ENCODE assay signal across 30 cellular contexts in the genomic region with DNA sequence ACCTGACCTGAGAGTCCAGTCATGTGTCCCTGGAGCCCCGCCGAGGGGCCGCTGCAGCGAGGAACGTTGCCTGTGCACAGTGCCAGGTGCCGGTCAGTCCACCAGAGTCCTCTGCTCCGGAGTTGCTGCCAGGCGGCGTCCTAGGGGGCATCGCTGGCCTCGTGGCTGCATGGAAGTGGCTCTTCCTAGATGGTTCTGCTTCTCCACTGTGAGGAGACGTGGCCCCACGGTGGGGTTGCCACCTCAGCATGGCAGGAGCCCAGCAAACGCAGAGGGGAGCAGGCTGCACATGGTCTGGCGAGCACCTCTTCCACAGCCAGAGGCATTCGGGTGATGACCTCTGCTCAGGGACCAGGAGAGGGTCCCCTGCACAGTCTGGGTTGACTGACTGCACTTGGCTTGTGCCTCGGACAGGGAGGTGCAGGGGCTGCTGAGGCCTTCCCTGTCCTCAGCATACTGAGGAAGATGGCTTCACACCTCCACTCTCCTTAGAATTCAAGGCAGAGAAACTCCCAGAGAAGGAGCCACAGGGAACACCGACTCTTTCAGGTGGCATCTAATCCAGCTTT. TPM values are rescaled to one million over a fixed set of nuclear protein-coding genes. Genes with fewer than 3 reads are reported as not detected.
DNase-seq lines count a peak whose midpoint lies in the region; ATAC-seq, FAIRE-seq and TF ChIP-seq lines count a peak whose summit lies in the region.
"Had no signal": no experiment of that assay in that cellular context is flagged by ENCODE, and none has a peak within 500 bp of the region (broad histone marks: within the 10 kb centered on the region; RNA-seq: fewer than 3 reads in every experiment).

No MANE protein-coding gene starts in this region.

- H3K36me3 ChIP-seq in K562 (ENCODE audit: control insufficient read depth, insufficient read depth, low read length) = peaks cover 93% of the 10 kb centered on the region
- H3K36me3 ChIP-seq: uterus had no signal

- no peak overlapping the region for H3K27ac ChIP-seq in K562 (ENCODE audit: extremely low read depth, low read depth, low read length)
- H3K27ac ChIP-seq: Peyer's patch, SJSA1, uterus had no signal

- H3K27me3 ChIP-seq in K562 (ENCODE audit: control insufficient read depth in 2 of 2, insufficient read depth in 2 of 2, low read length in 2 of 2) = no peaks in the 10 kb centered on the region
- H3K27me3 ChIP-seq: Peyer's patch, SJSA1, uterus had no signal

- TF ChIP-seq CTCF in K562 (IDR thresholded peaks at IDR 0.05 in 2 of 3, conservative IDR thresholded peaks at IDR 0.05 in 1 of 3; ENCODE audit: insufficient read depth in 2 of 3, low read depth in 1 of 3, low read length in 3 of 3) = no peak
- TF ChIP-seq CTCF in neural crest cell (conservative IDR thresholded peaks at IDR 0.05) = no peak

- ATAC-seq in K562 (no peak), left cardiac atrium (peak; percentile 68 to 73), GM21825 (IDR thresholded peaks at IDR 0.05; ENCODE audit: unreplicated experiment) (no peak)
- no peak for ATAC-seq in stimulated activated naive B cell treated with anti-CD40 and anti-IgM and Interleukin-4, amounts not matched to agents 10 μg/mL and 1 μg/mL and 100 μg/mL, for 72 hours (replicated peaks)
- ATAC-seq: activated CD8-positive, alpha-beta T cell treated with anti-CD3 and anti-CD28 coated beads for 36 hours; esophagus mucosa; T-cell had no signal

- no peak overlapping the region for H3K27ac Mint-ChIP-seq in neural crest cell (ENCODE audit: unreplicated experiment)
- H3K27ac Mint-ChIP-seq in stimulated activated naive B cell treated with anti-CD40 and anti-IgM and Interleukin-4, amounts not matched to agents 10 μg/mL and 1 μg/mL and 100 μg/mL, for 72 hours = peak overlapping the region; percentile 70
- H3K27ac Mint-ChIP-seq: HFFc6, T-cell had no signal

- POLR2A ChIA-PET in K562 (lab: Yijun Ruan, JAX) = interaction anchor here (0.8 to 2.0 kb wide), 2 partner anchors 8 to 266 kb away, joined by 3 to 5 read pairs; no protein-coding TSS in a partner anchor

- H2AFZ ChIP-seq in K562 (ENCODE audit: low read depth, low read length) = no peak overlapping the region

- H3K27me3 Mint-ChIP-seq in neural crest cell (ENCODE audit: low read depth) = peaks cover 3% of the 10 kb centered on the region
- H3K27me3 Mint-ChIP-seq in stimulated activated naive B cell treated with anti-CD40 and anti-IgM and Interleukin-4, amounts not matched to agents 10 μg/mL and 1 μg/mL and 100 μg/mL, for 72 hours = no peaks in the 10 kb centered on the region
- H3K27me3 Mint-ChIP-seq: activated CD8-positive, alpha-beta T cell treated with anti-CD3 and anti-CD28 coated beads for 36 hours; activated naive CD8-positive, alpha-beta T cell; naive B cell; T-cell had no signal

- H3K4me2 ChIP-seq in K562 (ENCODE audit: insufficient read depth, low read length) = no peak overlapping the region

- peak overlapping the region; percentile 23 for H3K4me3 Mint-ChIP-seq in neural crest cell
- H3K4me3 Mint-ChIP-seq in stimulated activated naive B cell treated with anti-CD40 and anti-IgM and Interleukin-4, amounts not matched to agents 10 μg/mL and 1 μg/mL and 100 μg/mL, for 72 hours = no peak overlapping the region
- H3K4me3 Mint-ChIP-seq: activated CD8-positive, alpha-beta T cell treated with anti-CD3 and anti-CD28 coated beads for 36 hours; activated naive CD8-positive, alpha-beta T cell; HFFc6; naive B cell; T-cell had no signal

- no peaks in the 10 kb centered on the region for H4K20me1 ChIP-seq in K562 (replicated peaks; ENCODE audit: control insufficient read depth, insufficient read depth, low read length)

- H3K79me2 ChIP-seq in K562 (ENCODE audit: control insufficient read depth, insufficient read depth, low read length) = no peaks in the 10 kb centered on the region

- FAIRE-seq in K562 (lab: Jason Lieb, UNC) = no peak
- FAIRE-seq: GM18507 had no signal

- no peak for TF ChIP-seq RAD21 in K562 (CRISPR knock-in tag; conservative IDR thresholded peaks at IDR 0.05 in 1 of 2, IDR thresholded peaks at IDR 0.05 in 1 of 2)

- no peaks in the 10 kb centered on the region for H3K4me1 Mint-ChIP-seq in neural crest cell
- H3K4me1 Mint-ChIP-seq in stimulated activated naive B cell treated with anti-CD40 and anti-IgM and Interleukin-4, amounts not matched to agents 10 μg/mL and 1 μg/mL and 100 μg/mL, for 72 hours = peaks cover 10 to 14% of the 10 kb centered on the region in 2 donors

- no peak for TF ChIP-seq POLR2A in K562 (conservative IDR thresholded peaks at IDR 0.05)

- peaks cover 0 to 7% of the 10 kb centered on the region in 2 experiments; a peak in 1 of 5 replicates for H3K4me1 ChIP-seq in K562 (replicated peaks in 1 of 2; ENCODE audit: control insufficient read depth in 2 of 2, insufficient read depth in 2 of 2, low read length in 2 of 2)
- H3K4me1 ChIP-seq: Peyer's patch, SJSA1, uterus had no signal

- in situ Hi-C loops in K562 (cut with MboI) = loop anchor here (10.0 kb wide), 1 partner anchor 122 kb away; no protein-coding TSS in a partner anchor

- DNase-seq in K562 (ENCODE audit: extremely low read depth in 1 of 4, low spot score in 3 of 4) = no peak
- peak; percentile 60 for DNase-seq in left cardiac atrium
- no peak for DNase-seq in neural crest cell (ENCODE audit: low read depth, low spot score)
- no peak for DNase-seq in stimulated activated naive B cell treated with anti-CD40 and anti-IgM and Interleukin-4, amounts not matched to agents 10 μg/mL and 1 μg/mL and 100 μg/mL, for 72 hours
- no peak for DNase-seq in NCI-H748 treated with DMSO at 0.1 percent for 48 hours (lab: John Stamatoyannopoulos, UW)
- DNase-seq in NCI-H345 (lab: John Stamatoyannopoulos, UW) = no peak
- DNase-seq: activated CD4-positive, alpha-beta T cell treated with anti-CD3 and anti-CD28 coated beads for 1 hour; activated CD8-positive, alpha-beta T cell treated with anti-CD3 and anti-CD28 coated beads for 36 hours; activated effector memory CD4-positive, alpha-beta T cell treated with Interleukin-2 at 50 U/mL for 16 hours; COR-L47; cortex of kidney; DMS79; foreskin fibroblast; GF-D8; HFFc6; naive B cell; NCI-H1092; NCI-H1930; NCI-H526 treated with DMSO at 0.1 percent for 48 hours; stimulated activated CD4-positive, alpha-beta T cell treated with anti-CD3 and anti-CD28 coated beads, Interleukin-12 subunit alpha, Interleukin-12 subunit beta, amount 100 ng/mL, for 4 hours; stimulated activated CD4-positive, alpha-beta T cell treated with anti-CD3 and anti-CD28 coated beads, Interleukin-4, amount 100 ng/mL, for 4 hours; stimulated activated naive CD4-positive, alpha-beta T cell; T-cell; uterus had no signal

- no peaks in the 10 kb centered on the region for H3K9me3 Mint-ChIP-seq in neural crest cell
- no peaks in the 10 kb centered on the region for H3K9me3 Mint-ChIP-seq in stimulated activated naive B cell treated with anti-CD40 and anti-IgM and Interleukin-4, amounts not matched to agents 10 μg/mL and 1 μg/mL and 100 μg/mL, for 72 hours
- H3K9me3 Mint-ChIP-seq: activated CD8-positive, alpha-beta T cell treated with anti-CD3 and anti-CD28 coated beads for 36 hours; HFFc6; naive B cell; T-cell had no signal

- peaks cover 23% of the 10 kb centered on the region for H3K36me3 Mint-ChIP-seq in neural crest cell (ENCODE audit: low read depth)
- H3K36me3 Mint-ChIP-seq in stimulated activated naive B cell treated with anti-CD40 and anti-IgM and Interleukin-4, amounts not matched to agents 10 μg/mL and 1 μg/mL and 100 μg/mL, for 72 hours = peaks cover 35 to 57% of the 10 kb centered on the region in 2 donors

- H3K4me3 ChIP-seq in K562 = no peak overlapping the region
- H3K4me3 ChIP-seq: Peyer's patch, SJSA1, uterus had no signal

- H3K9me1 ChIP-seq in K562 (ENCODE audit: control insufficient read depth, insufficient read depth, low read length) = no peaks in the 10 kb centered on the region

- CTCF ChIA-PET in K562 (lab: Yijun Ruan, JAX; ENCODE audit: low intra/inter-chr PET ratio) = interaction anchor here (1.1 kb wide), 1 partner anchor 127 kb away, joined by 5 read pairs; no protein-coding TSS in a partner anchor

- no peak for TF ChIP-seq EP300 in K562 (IDR thresholded peaks at IDR 0.05; ENCODE audit: low read length)

- no peaks in the 10 kb centered on the region for H3K9me3 ChIP-seq in K562 (replicated peaks; ENCODE audit: control insufficient read depth, insufficient read depth, low read depth, low read length)
- H3K9me3 ChIP-seq: Peyer's patch, SJSA1, uterus had no signal

- intact Hi-C loops in K562 (cut with micrococcal nuclease) = loop anchor here (5.0 kb wide), 1 partner anchor 125 kb away; no protein-coding TSS in a partner anchor
- intact Hi-C loops in left cardiac atrium (cut with DNase I) = loop anchor here in 1 of 2 donors (5.0 to 10.0 kb wide), 2 partner anchors 82 to 110 kb away; a partner anchor contains a TSS

- 93% methylated on average over 15 of the region's 18 CpGs for WGBS in K562 (ENCODE audit: insufficient coverage, low coverage, missing lambda C conversion rate)

- no peak overlapping the region for H3K9ac ChIP-seq in K562 (ENCODE audit: insufficient read depth in 1 of 2, low read depth in 2 of 2, low read length in 2 of 2)

- BruUV-seq in K562 (replicated peaks; lab: Mats Ljungman, UMichigan) = no TSS peak

RNA-seq across cellular contexts. Expression of a gene that starts 25.9 kb away (rescaled TPM):
- 98.5 and 154 TPM in 2 replicates for total RNA-seq in K562 (2011; cell fraction: chromatin; rRNA removed; ENCODE audit: low replicate concordance)
- total RNA-seq in K562 (2011; cell fraction: nucleolus; rRNA removed) = 72.6 and 96.6 TPM in 2 replicates
- 78.2 and 78.3 TPM in 2 replicates for total RNA-seq in K562 (2011; cell fraction: nucleoplasm; rRNA removed)
- total RNA-seq in K562 (2014; rRNA removed) (14.6 and 21.3 TPM in 2 replicates), K562 (2014; rRNA removed; fragmentation: Illumina TruSeq; extraction: Trizol) (8.6 TPM in 2 replicates), K562 (2015; rRNA removed; fragmentation: Illumina TruSeq; extraction: Trizol) (15.6 and 15.7 TPM in 2 replicates), K562 (2021) (23.4 and 23.5 TPM in 2 replicates), left cardiac atrium (10 to 100 TPM; 19.1 to 20.7 TPM), neural crest cell (42.8 and 46.3 TPM in 2 replicates)
- polyA plus RNA-seq in K562 (2011; rRNA removed) (15.3 and 21.6 TPM in 2 replicates), K562 (2014; fragmentation: Illumina TruSeq; extraction: Trizol) (13.7 and 15.3 TPM in 2 replicates), K562 (2014; fragmentation: Nextera tagmentation; extraction: Ambion mirVana) (1 to 10 TPM; 1.8 to 2.1 TPM), K562 (2014; rRNA removed) (15.4 and 18.2 TPM in 2 replicates)
- polyA plus RNA-seq in K562 (2011; cell fraction: cytosol; rRNA removed) = 16.0 and 17.4 TPM in 2 replicates
- polyA plus RNA-seq in K562 (2011; cell fraction: nucleus; rRNA removed) = 117 and 121 TPM in 2 replicates
- polyA plus RNA-seq in K562 (2012) = 22.0 and 30.6 TPM in 2 replicates
- 9.2 and 14.3 TPM in 2 replicates for polyA minus RNA-seq in K562 (2011; rRNA and poly(A)+ RNA removed)
- 6.6 and 8.9 TPM in 2 replicates for polyA minus RNA-seq in K562 (2011; cell fraction: cytosol; rRNA and poly(A)+ RNA removed)
- polyA minus RNA-seq in K562 (2011; cell fraction: nucleus; rRNA and poly(A)+ RNA removed) = 11.7 and 17.9 TPM in 2 replicates

RNA-seq across cellular contexts. Expression of a gene that starts 54.2 kb away (rescaled TPM):
- 22.3 and 45.1 TPM in 2 replicates for total RNA-seq in K562 (2011; cell fraction: chromatin; rRNA removed; ENCODE audit: low replicate concordance)
- total RNA-seq in K562 (2011; cell fraction: nucleolus; rRNA removed) = 32.7 and 35.9 TPM in 2 replicates
- total RNA-seq in K562 (2011; cell fraction: nucleoplasm; rRNA removed) = 26.6 and 29.1 TPM in 2 replicates
- total RNA-seq in K562 (2014; rRNA removed) (25.6 and 27.5 TPM in 2 replicates), K562 (2014; rRNA removed; fragmentation: Illumina TruSeq; extraction: Trizol) (6.4 and 7.5 TPM in 2 replicates), K562 (2015; rRNA removed; fragmentation: Illumina TruSeq; extraction: Trizol) (16.1 and 16.2 TPM in 2 replicates), K562 (2021) (16.9 and 19.8 TPM in 2 replicates), left cardiac atrium (10 to 100 TPM; 23.3 to 23.7 TPM), neural crest cell (56.4 and 56.8 TPM in 2 replicates)
- polyA plus RNA-seq in K562 (2011; rRNA removed) (16.4 and 17.2 TPM in 2 replicates), K562 (2014; fragmentation: Illumina TruSeq; extraction: Trizol) (13.2 and 21.3 TPM in 2 replicates), K562 (2014; fragmentation: Nextera tagmentation; extraction: Ambion mirVana) (under 1 TPM; 0.27 to 0.48 TPM), K562 (2014; rRNA removed) (20.3 and 25.2 TPM in 2 replicates)
- polyA plus RNA-seq in K562 (2011; cell fraction: cytosol; rRNA removed) = 18.3 and 27.1 TPM in 2 replicates
- polyA plus RNA-seq in K562 (2011; cell fraction: nucleus; rRNA removed) = 22.7 and 38.5 TPM in 2 replicates
- polyA plus RNA-seq in K562 (2012) = 18.1 and 20.7 TPM in 2 replicates
- 7.2 and 10.9 TPM in 2 replicates for polyA minus RNA-seq in K562 (2011; rRNA and poly(A)+ RNA removed)
- polyA minus RNA-seq in K562 (2011; cell fraction: cytosol; rRNA and poly(A)+ RNA removed) = 9.7 and 10.8 TPM in 2 replicates
- 10.2 and 12.7 TPM in 2 replicates for polyA minus RNA-seq in K562 (2011; cell fraction: nucleus; rRNA and poly(A)+ RNA removed)

Comparison
In these comparisons a context has a peak if more than half of its experiments do, and no peak if none do; other contexts are left out.
1. ATAC-seq: peak in left cardiac atrium (2 of 2); none in K562 (single experiment), stimulated activated naive B cell treated with anti-CD40 and anti-IgM and Interleukin-4, amounts not matched to agents 10 μg/mL and 1 μg/mL and 100 μg/mL, for 72 hours (0 of 2) and GM21825 (single experiment).